Comparison of ENCODE assay signal across 23 cellular contexts in the genomic region with DNA sequence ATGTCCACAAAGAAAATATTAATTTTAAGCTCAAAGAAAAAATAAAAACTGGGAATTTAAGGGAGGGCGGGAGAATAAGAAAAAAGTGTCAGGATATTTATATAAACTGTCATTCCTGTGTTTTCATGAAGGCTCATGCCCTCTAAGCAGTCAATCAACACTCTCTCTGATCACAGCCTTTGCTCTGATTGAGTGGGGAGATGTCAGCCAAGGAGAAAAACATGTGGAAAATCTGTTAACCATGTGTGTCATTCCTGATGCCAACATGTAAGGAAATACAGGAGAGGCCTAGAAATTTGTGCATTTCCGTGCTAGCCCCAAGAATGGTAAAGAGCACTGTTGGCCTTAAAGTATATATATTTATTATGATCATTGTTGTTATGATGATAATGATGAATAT.
"Had no signal": no experiment of that assay in that cellular context is flagged by ENCODE, and none has a peak within 500 bp of the region (broad histone marks: within the 10 kb centered on the region; RNA-seq: fewer than 3 reads in every experiment).

No MANE protein-coding gene starts in this region.

- H3K36me3 ChIP-seq: colonic mucosa, gastrocnemius medialis, heart right ventricle, left lung, lower lobe of right lung had no signal

- H3K4me3 ChIP-seq: colonic mucosa, gastrocnemius medialis, heart right ventricle, left lung, lower lobe of right lung, mucosa of descending colon had no signal

- H3K9me3 ChIP-seq: colonic mucosa, lower lobe of right lung, mucosa of descending colon had no signal

- DNase-seq: colonic mucosa; cortex of kidney; effector CD8-positive, alpha-beta T cell; effector memory CD8-positive, alpha-beta T cell; endodermal cell; erythroblast; foreskin fibroblast; foreskin melanocyte; gastrocnemius medialis; glutamatergic neuron; head of caudate nucleus; heart right ventricle; hippocampal formation; left cardiac atrium; left lung; left ventricle myocardium superior; lower lobe of right lung; mesenchymal stem cell; mucosa of descending colon had no signal

- H3K27me3 ChIP-seq: colonic mucosa, gastrocnemius medialis, heart right ventricle, left lung had no signal

- H3K27ac ChIP-seq: colonic mucosa, epithelial cell of prostate, gastrocnemius medialis, heart right ventricle, left lung, lower lobe of right lung had no signal

- FAIRE-seq: endometrium, islet of Langerhans, keratinocyte had no signal

- ATAC-seq: effector memory CD8-positive, alpha-beta T cell; gastrocnemius medialis; heart right ventricle; left cardiac atrium; left lung; left ventricle myocardium superior; lower lobe of right lung; mucosa of descending colon had no signal

- H3K4me1 ChIP-seq: colonic mucosa, gastrocnemius medialis, left lung, lower lobe of right lung had no signal
